12 cellular contexts compared by ENCODE assay signal in genomic region chr9:134341306-134341705, GRCh38. TPM values are rescaled to one million over a fixed set of nuclear protein-coding genes. Genes with fewer than 3 reads are reported as not detected.
A peak's percentile ranks its signal among the peaks of the same experiment; 100 is the strongest.
DNase-seq lines count a peak whose midpoint lies in the region; ATAC-seq and TF ChIP-seq lines count a peak whose summit lies in the region.
"Had no signal": no experiment of that assay in that cellular context is flagged by ENCODE, and none has a peak within 500 bp of the region (broad histone marks: within the 10 kb centered on the region; RNA-seq: fewer than 3 reads in every experiment).

No MANE protein-coding gene starts in this region.

- no peak overlapping the region for H3K27ac Mint-ChIP-seq in activated CD8-positive, alpha-beta T cell treated with anti-CD3 and anti-CD28 coated beads, Interleukin-2, amount 10 ng/mL, durations not matched to agents 7 days and 5 days
- H3K27ac Mint-ChIP-seq: activated B cell treated with CpG ODN at 0.5 μM for 24 hours had no signal

- H3K4me3 ChIP-seq in lower lobe of right lung (no peak overlapping the region), suprapubic skin (no peak overlapping the region)

- H3K27me3 ChIP-seq in lower lobe of right lung (ENCODE audit: low read depth) (no peaks in the 10 kb centered on the region), suprapubic skin (no peaks in the 10 kb centered on the region)

- no peaks in the 10 kb centered on the region for H3K36me3 Mint-ChIP-seq in activated CD8-positive, alpha-beta T cell treated with anti-CD3 and anti-CD28 coated beads, Interleukin-2, amount 10 ng/mL, durations not matched to agents 7 days and 5 days (ENCODE audit: low read depth)

- H3K27ac ChIP-seq in cingulate gyrus (ENCODE audit: low read depth, low read length) = peak overlapping the region; percentile 58
- peak overlapping the region; percentile 77 for H3K27ac ChIP-seq in lower lobe of right lung
- peak overlapping the region; percentile 62 for H3K27ac ChIP-seq in suprapubic skin

- DNase-seq in MV-4-11 (lab: John Stamatoyannopoulos, UW) (peak; percentile 80), lower lobe of right lung (peak; percentile 85), suprapubic skin (ENCODE audit: low spot score in 2 of 2) (no peak), NAMALWA (ENCODE audit: low spot score) (no peak)
- no peak for DNase-seq in activated CD8-positive, alpha-beta T cell treated with anti-CD3 and anti-CD28 coated beads, Interleukin-2, amount 10 ng/mL, durations not matched to agents 7 days and 5 days
- DNase-seq: activated B cell treated with CpG ODN at 0.5 μM for 24 hours, activated gamma-delta T cell, COR-L47, NCI-H1694 had no signal

- 6% methylated on average over 9 of the region's 9 CpGs for WGBS in suprapubic skin

- intact Hi-C loops in lower lobe of right lung (cut with DNase I) = no loop called here

- POLR2A ChIA-PET in activated CD8-positive, alpha-beta T cell treated with anti-CD3 and anti-CD28 coated beads, Interleukin-2, amount 10 ng/mL, durations not matched to agents 7 days and 5 days (lab: Charles Lee) = no interaction called here

- H3K9me3 ChIP-seq in lower lobe of right lung (no peaks in the 10 kb centered on the region), suprapubic skin (no peaks in the 10 kb centered on the region)

- peaks cover 100% of the 10 kb centered on the region for H3K4me1 ChIP-seq in lower lobe of right lung
- peaks cover 99% of the 10 kb centered on the region for H3K4me1 ChIP-seq in suprapubic skin

- no peaks in the 10 kb centered on the region for H3K9me3 Mint-ChIP-seq in activated CD8-positive, alpha-beta T cell treated with anti-CD3 and anti-CD28 coated beads, Interleukin-2, amount 10 ng/mL, durations not matched to agents 7 days and 5 days (ENCODE audit: insufficient read depth)
- H3K9me3 Mint-ChIP-seq: activated B cell treated with CpG ODN at 0.5 μM for 24 hours had no signal

- H3K4me3 Mint-ChIP-seq in activated CD8-positive, alpha-beta T cell treated with anti-CD3 and anti-CD28 coated beads, Interleukin-2, amount 10 ng/mL, durations not matched to agents 7 days and 5 days = no peak overlapping the region
- H3K4me3 Mint-ChIP-seq: activated B cell treated with CpG ODN at 0.5 μM for 24 hours had no signal

- CTCF ChIA-PET in activated CD8-positive, alpha-beta T cell treated with anti-CD3 and anti-CD28 coated beads, Interleukin-2, amount 10 ng/mL, durations not matched to agents 7 days and 5 days (lab: Charles Lee) = no interaction called here

- TF ChIP-seq EP300 in suprapubic skin (IDR thresholded peaks at IDR 0.05) = no peak

- H3K36me3 ChIP-seq in lower lobe of right lung (no peaks in the 10 kb centered on the region), suprapubic skin (no peaks in the 10 kb centered on the region)

- no peak for TF ChIP-seq POLR2A in suprapubic skin (IDR thresholded peaks at IDR 0.05)

- ATAC-seq in lower lobe of right lung = peak; percentile 65 to 72
- no peak for ATAC-seq in HG03095 (IDR thresholded peaks at IDR 0.05; ENCODE audit: unreplicated experiment)
- ATAC-seq in HG02610 (IDR thresholded peaks at IDR 0.05; ENCODE audit: unreplicated experiment) = no peak
- no peak for ATAC-seq in activated CD8-positive, alpha-beta T cell treated with anti-CD3 and anti-CD28 coated beads, Interleukin-2, amount 10 ng/mL, durations not matched to agents 7 days and 5 days

- TF ChIP-seq CTCF in lower lobe of right lung (IDR thresholded peaks at IDR 0.05) (no peak), suprapubic skin (IDR thresholded peaks at IDR 0.05) (no peak)

- H3K27me3 Mint-ChIP-seq in activated CD8-positive, alpha-beta T cell treated with anti-CD3 and anti-CD28 coated beads, Interleukin-2, amount 10 ng/mL, durations not matched to agents 7 days and 5 days (ENCODE audit: low read depth) = no peaks in the 10 kb centered on the region
- H3K27me3 Mint-ChIP-seq: activated B cell treated with CpG ODN at 0.5 μM for 24 hours had no signal

- peaks cover 12% of the 10 kb centered on the region for H3K4me1 Mint-ChIP-seq in activated CD8-positive, alpha-beta T cell treated with anti-CD3 and anti-CD28 coated beads, Interleukin-2, amount 10 ng/mL, durations not matched to agents 7 days and 5 days (ENCODE audit: low read depth)

RNA-seq across cellular contexts. Expression of gene RXRA, which starts 15.1 kb away (rescaled TPM):
- 85.7 TPM for total RNA-seq in lower lobe of right lung
- 100 to 1,000 TPM; 165 to 240 (median 185) TPM for total RNA-seq in suprapubic skin
- 1 to 10 TPM; 3.8 to 4.2 TPM for total RNA-seq in activated CD8-positive, alpha-beta T cell treated with anti-CD3 and anti-CD28 coated beads, Interleukin-2, amount 10 ng/mL, durations not matched to agents 7 days and 5 days

Comparison
In these comparisons a context has a peak if more than half of its experiments do, and no peak if none do; other contexts are left out.
1. DNase-seq: peak in MV-4-11 (single experiment) and lower lobe of right lung (single experiment); none in suprapubic skin (0 of 2), activated CD8-positive, alpha-beta T cell treated with anti-CD3 and anti-CD28 coated beads, Interleukin-2, amount 10 ng/mL, durations not matched to agents 7 days and 5 days (single experiment) and NAMALWA (single experiment).
2. ATAC-seq: peak in lower lobe of right lung (2 of 2); none in HG03095 (single experiment), HG02610 (single experiment) and activated CD8-positive, alpha-beta T cell treated with anti-CD3 and anti-CD28 coated beads, Interleukin-2, amount 10 ng/mL, durations not matched to agents 7 days and 5 days (single experiment).
3. RNA of gene RXRA, which starts 15.1 kb away (total RNA-seq): 165 to 240 TPM in suprapubic skin and 85.7 TPM in lower lobe of right lung (single experiment); 3.8 to 4.2 TPM in activated CD8-positive, alpha-beta T cell treated with anti-CD3 and anti-CD28 coated beads, Interleukin-2, amount 10 ng/mL, durations not matched to agents 7 days and 5 days; every median in the first group is over 10 times any median in the second.
4. Peak in every context shown above with its lines, with median percentiles within 50 percentile points of each other: H3K27ac ChIP-seq.